8 cellular contexts compared by ENCODE assay signal in genomic region chr19:39428309-39429112, GRCh38. TPM values are rescaled to one million over a fixed set of nuclear protein-coding genes. Genes with fewer than 3 reads are reported as not detected.
A peak's percentile ranks its signal among the peaks of the same experiment; 100 is the strongest.
DNase-seq lines count a peak whose midpoint lies in the region; ATAC-seq and TF ChIP-seq lines count a peak whose summit lies in the region.

No MANE protein-coding gene starts in this region.

- ATAC-seq in HG03196 (IDR thresholded peaks at IDR 0.05; ENCODE audit: unreplicated experiment) = no peak

- H3K4me3 ChIP-seq in HUES48 (ENCODE audit: low read depth, low read length) (peak overlapping the region; percentile 37), testis (no peak overlapping the region)

- H3K36me3 ChIP-seq in HUES48 (ENCODE audit: control insufficient read depth, insufficient read depth, low read length) (peaks cover 40% of the 10 kb centered on the region), testis (ENCODE audit: low read depth, missing control alignments) (no peaks in the 10 kb centered on the region)

- H3K9me3 ChIP-seq in HUES48 (ENCODE audit: control insufficient read depth, insufficient read depth, low read length) = no peaks in the 10 kb centered on the region
- H3K9me3 ChIP-seq in testis = no peaks in the 10 kb centered on the region

- intact Hi-C loops in testis (cut with DNase I; ENCODE audit: low total_unique reads) = loop anchor here (10.0 kb wide), 1 partner anchor 106 kb away; the partner anchor contains the start of gene EID2B
- intact Hi-C loops in head of caudate nucleus (cut with DNase I) = no loop called here

- H3K27ac Mint-ChIP-seq in chondrocyte (ENCODE audit: unreplicated experiment) = peak overlapping the region; percentile 92

- TF ChIP-seq CTCF in chondrocyte (IDR thresholded peaks at IDR 0.05) = peak; percentile 38
- TF ChIP-seq CTCF in testis (IDR thresholded peaks at IDR 0.05) = no peak

- H3K4me1 Mint-ChIP-seq in chondrocyte (ENCODE audit: low read depth) = peaks cover 56% of the 10 kb centered on the region

- no peak for TF ChIP-seq POLR2A in testis (IDR thresholded peaks at IDR 0.05)

- H3K27me3 ChIP-seq in HUES48 (ENCODE audit: control insufficient read depth, insufficient read depth, low read length) (no peaks in the 10 kb centered on the region), testis (no peaks in the 10 kb centered on the region)

- H3K4me3 Mint-ChIP-seq in chondrocyte (ENCODE audit: unreplicated experiment) = peak overlapping the region; percentile 19

- DNase-seq in chondrocyte (ENCODE audit: low spot score) = no peak
- peak; percentile 95 for DNase-seq in left kidney (ENCODE audit: low read depth, low spot score)
- DNase-seq in testis = peak; percentile 80
- DNase-seq in head of caudate nucleus = no peak
- DNase-seq in activated CD4-positive, alpha-beta T cell treated with anti-CD3 and anti-CD28 coated beads, Interleukin-2, amount 50 U/mL, for 1 hour = no peak
- no peak for DNase-seq in activated effector memory CD4-positive, alpha-beta T cell treated with anti-CD3 and anti-CD28 coated beads, Interleukin-2, amount 50 U/mL, for 16 hours

- WGBS in testis, 2 donors = 36 to 50% methylated on average over 10 to 22 of the region's 22 CpGs

- H3K36me3 Mint-ChIP-seq in chondrocyte (ENCODE audit: low read depth) = peaks cover 29% of the 10 kb centered on the region

- H3K4me1 ChIP-seq in HUES48 (ENCODE audit: control insufficient read depth, insufficient read depth, low read length) = peaks cover 29% of the 10 kb centered on the region
- peaks cover 19% of the 10 kb centered on the region for H3K4me1 ChIP-seq in testis

- peak overlapping the region; percentile 32 for H3K9ac ChIP-seq in HUES48 (ENCODE audit: low read depth, low read length)

- H3K9me3 Mint-ChIP-seq in chondrocyte (ENCODE audit: low read depth) = peaks cover 3% of the 10 kb centered on the region

- H3K27me3 Mint-ChIP-seq in chondrocyte (ENCODE audit: low read depth) = no peaks in the 10 kb centered on the region

- H3K27ac ChIP-seq in HUES48 (ENCODE audit: low read depth, low read length) (peak overlapping the region; percentile 94), testis (peak overlapping the region; percentile 41 to 81)

RNA-seq across cellular contexts. Expression of gene RPS16, which starts 7.2 kb away (rescaled TPM):
- 1,022 to 1,375 TPM (median 1,065 TPM) in 3 replicates for total RNA-seq in chondrocyte
- total RNA-seq in testis = 1,000 to 10,000 TPM in 1 of 2 donors, 100 to 1,000 TPM in 1; 628 to 1,122 TPM
- polyA plus RNA-seq in testis (ENCODE audit: insufficient read depth, low read depth, low replicate concordance) = 1,146 TPM

RNA-seq across cellular contexts. Expression of gene PLEKHG2, which starts 16.0 kb away (rescaled TPM):
- total RNA-seq in chondrocyte (108 to 154 TPM (median 150 TPM) in 3 replicates), testis (10 to 100 TPM; 22.6 to 32.8 TPM)
- 29.2 TPM for polyA plus RNA-seq in testis (ENCODE audit: insufficient read depth, low read depth, low replicate concordance)

RNA-seq across cellular contexts. Expression of gene SUPT5H, which starts 16.9 kb away (rescaled TPM):
- total RNA-seq in chondrocyte (106 to 120 TPM (median 108 TPM) in 3 replicates), testis (100 to 1,000 TPM; 363 to 366 TPM)
- 359 TPM for polyA plus RNA-seq in testis (ENCODE audit: insufficient read depth, low read depth, low replicate concordance)

RNA-seq across cellular contexts. Expression of gene ZFP36, which starts 21.9 kb away (rescaled TPM):
- total RNA-seq in chondrocyte (30.2 to 55.7 TPM (median 46.3 TPM) in 3 replicates), testis (10 to 100 TPM; 46.4 to 90.9 TPM)
- 77.7 TPM for polyA plus RNA-seq in testis (ENCODE audit: insufficient read depth, low read depth, low replicate concordance)

RNA-seq across cellular contexts. Expression of gene MED29, which starts 37.3 kb away (rescaled TPM):
- total RNA-seq in chondrocyte (27.0 to 31.1 TPM (median 28.7 TPM) in 3 replicates), testis (10 to 100 TPM; 46.1 to 53.5 TPM)
- 38.9 TPM for polyA plus RNA-seq in testis (ENCODE audit: insufficient read depth, low read depth, low replicate concordance)

Comparison
In these comparisons a context has a peak if more than half of its experiments do, and no peak if none do; other contexts are left out.
1. DNase-seq: peak in left kidney (single experiment) and testis (single experiment); none in chondrocyte (single experiment), head of caudate nucleus (0 of 42), activated CD4-positive, alpha-beta T cell treated with anti-CD3 and anti-CD28 coated beads, Interleukin-2, amount 50 U/mL, for 1 hour (single experiment) and activated effector memory CD4-positive, alpha-beta T cell treated with anti-CD3 and anti-CD28 coated beads, Interleukin-2, amount 50 U/mL, for 16 hours (single experiment).